8 cellular contexts compared by ENCODE assay signal in genomic region chr5:103139264-103139865, GRCh38. TPM values are rescaled to one million over a fixed set of nuclear protein-coding genes. Genes with fewer than 3 reads are reported as not detected.
DNase-seq lines count a peak whose midpoint lies in the region; ATAC-seq lines count a peak whose summit lies in the region.

No MANE protein-coding gene starts in this region.

- ATAC-seq in HG03196 (IDR thresholded peaks at IDR 0.05; ENCODE audit: unreplicated experiment), result peak; percentile 99

- DNase-seq in AML-193 (lab: John Stamatoyannopoulos, UW) (peak; percentile 66 to 74), GM19238 (ENCODE audit: insufficient read length, low spot score) (peak; percentile 40), NCI-H446 (lab: John Stamatoyannopoulos, UW) (peak; percentile 39 to 74), cerebellum (ENCODE audit: low spot score) (peak; percentile 62), left kidney (ENCODE audit: low read depth, low spot score) (peak; percentile 87)
- peak; percentile 73 for DNase-seq in activated CD4-positive, CD25-positive, alpha-beta regulatory T cell treated with anti-CD3 and anti-CD28 coated beads, Interleukin-2, amount 50 U/mL, for 72 hours
- DNase-seq in stimulated activated CD4-positive, alpha-beta T cell treated with anti-CD3 and anti-CD28 coated beads, TNF-alpha, amount 100 ng/mL, for 1 hour (ENCODE audit: low read depth in 3 of 3, low spot score in 1 of 3), result peak; percentile 56 to 67 (median 63)

RNA-seq across cellular contexts. Expression of gene PPIP5K2, which starts 19.3 kb away (rescaled TPM):
- total RNA-seq in cerebellum, result 136 TPM

RNA-seq across cellular contexts. Expression of gene GIN1, which starts 19.4 kb away (rescaled TPM):
- total RNA-seq in cerebellum, result 12.4 TPM

Comparison
In these comparisons a context has a peak if more than half of its experiments do, and no peak if none do; other contexts are left out.
1. Peak in every context shown above with its lines: DNase-seq and ATAC-seq.